10 cellular contexts compared by ENCODE assay signal in genomic region chr20:51354769-51355319, GRCh38.
DNase-seq lines count a peak whose midpoint lies in the region; ATAC-seq and TF ChIP-seq lines count a peak whose summit lies in the region.
"Had no signal": no experiment of that assay in that cellular context is flagged by ENCODE, and none has a peak within 500 bp of the region (broad histone marks: within the 10 kb centered on the region; RNA-seq: fewer than 3 reads in every experiment).

No MANE protein-coding gene starts in this region.

- intact Hi-C loops in adrenal gland (cut with DNase I): no loop called here

- no peak overlapping the region for H3K27ac ChIP-seq in adrenal gland
- H3K27ac ChIP-seq: colonic mucosa had no signal

- TF ChIP-seq POLR2A in adrenal gland (IDR thresholded peaks at IDR 0.05): no peak

- no peak for TF ChIP-seq CTCF in adrenal gland (IDR thresholded peaks at IDR 0.05)

- no peak overlapping the region for H3K27ac Mint-ChIP-seq in activated CD8-positive, alpha-beta T cell treated with anti-CD3 and anti-CD28 coated beads, Interleukin-2, amount 10 ng/mL, durations not matched to agents 7 days and 5 days
- H3K27ac Mint-ChIP-seq in naive thymus-derived CD8-positive, alpha-beta T cell: no peak overlapping the region

- no peak overlapping the region for H3K4me3 ChIP-seq in adrenal gland
- H3K4me3 ChIP-seq: colonic mucosa had no signal

- in situ Hi-C loops in ACHN (cut with HindIII; ENCODE audit: low pct_ligation_motif_present, low pct_unique_long_range_greater_than_20kb, low sequenced_read_pairs): no loop called here

- no peaks in the 10 kb centered on the region for H3K36me3 ChIP-seq in adrenal gland (replicated peaks in 1 of 2)
- H3K36me3 ChIP-seq: colonic mucosa had no signal

- no peak for ATAC-seq in activated CD8-positive, alpha-beta T cell treated with anti-CD3 and anti-CD28 coated beads, Interleukin-2, amount 10 ng/mL, durations not matched to agents 7 days and 5 days
- no peak for ATAC-seq in naive thymus-derived CD8-positive, alpha-beta T cell
- ATAC-seq in GM18520 (IDR thresholded peaks at IDR 0.05; ENCODE audit: unreplicated experiment): no peak

- H3K4me1 ChIP-seq in adrenal gland (replicated peaks in 1 of 2): no peaks in the 10 kb centered on the region
- H3K4me1 ChIP-seq: colonic mucosa had no signal

- H3K9me3 ChIP-seq in adrenal gland (replicated peaks in 1 of 3): no peaks in the 10 kb centered on the region
- H3K9me3 ChIP-seq: colonic mucosa had no signal

- peaks cover 7% of the 10 kb centered on the region for H3K4me1 Mint-ChIP-seq in activated CD8-positive, alpha-beta T cell treated with anti-CD3 and anti-CD28 coated beads, Interleukin-2, amount 10 ng/mL, durations not matched to agents 7 days and 5 days (ENCODE audit: low read depth)
- no peaks in the 10 kb centered on the region for H3K4me1 Mint-ChIP-seq in naive thymus-derived CD8-positive, alpha-beta T cell

- H3K36me3 Mint-ChIP-seq in activated CD8-positive, alpha-beta T cell treated with anti-CD3 and anti-CD28 coated beads, Interleukin-2, amount 10 ng/mL, durations not matched to agents 7 days and 5 days (ENCODE audit: low read depth): no peaks in the 10 kb centered on the region
- peaks cover 0 to 5% (median 0%) of the 10 kb centered on the region in 3 donors for H3K36me3 Mint-ChIP-seq in naive thymus-derived CD8-positive, alpha-beta T cell

- H3K27me3 Mint-ChIP-seq in activated CD8-positive, alpha-beta T cell treated with anti-CD3 and anti-CD28 coated beads, Interleukin-2, amount 10 ng/mL, durations not matched to agents 7 days and 5 days (ENCODE audit: low read depth): no peaks in the 10 kb centered on the region
- peaks cover 0 to 9% (median 4%) of the 10 kb centered on the region in 5 donors for H3K27me3 Mint-ChIP-seq in naive thymus-derived CD8-positive, alpha-beta T cell

- DNase-seq in ACHN (peak; percentile 19), HT1080 (ENCODE audit: low read depth) (peak; percentile 79), left kidney (ENCODE audit: low read depth, low spot score) (peak; percentile 44), NCI-H2081 treated with DMSO at 0.1 percent for 48 hours (lab: John Stamatoyannopoulos, UW) (no peak), adrenal gland (no peak)
- peak; percentile 28 for DNase-seq in activated CD8-positive, alpha-beta T cell treated with anti-CD3 and anti-CD28 coated beads, Interleukin-2, amount 10 ng/mL, durations not matched to agents 7 days and 5 days
- no peak for DNase-seq in naive thymus-derived CD8-positive, alpha-beta T cell
- DNase-seq: colonic mucosa, NCI-H774 had no signal

- POLR2A ChIA-PET in activated CD8-positive, alpha-beta T cell treated with anti-CD3 and anti-CD28 coated beads, Interleukin-2, amount 10 ng/mL, durations not matched to agents 7 days and 5 days (lab: Charles Lee): no interaction called here
- POLR2A ChIA-PET in naive thymus-derived CD8-positive, alpha-beta T cell (lab: Charles Lee): no interaction called here

- 56 to 68% (median 64%) methylated on average over 3 to 7 of the region's 7 CpGs for WGBS in adrenal gland, 4 donors

- no peak overlapping the region for H3K4me3 Mint-ChIP-seq in activated CD8-positive, alpha-beta T cell treated with anti-CD3 and anti-CD28 coated beads, Interleukin-2, amount 10 ng/mL, durations not matched to agents 7 days and 5 days
- no peak overlapping the region for H3K4me3 Mint-ChIP-seq in naive thymus-derived CD8-positive, alpha-beta T cell

- no peaks in the 10 kb centered on the region for H3K9me3 Mint-ChIP-seq in activated CD8-positive, alpha-beta T cell treated with anti-CD3 and anti-CD28 coated beads, Interleukin-2, amount 10 ng/mL, durations not matched to agents 7 days and 5 days (ENCODE audit: insufficient read depth)
- peaks cover 0 to 4% (median 0%) of the 10 kb centered on the region in 9 donors for H3K9me3 Mint-ChIP-seq in naive thymus-derived CD8-positive, alpha-beta T cell

- H3K27me3 ChIP-seq in adrenal gland: no peaks in the 10 kb centered on the region
- H3K27me3 ChIP-seq: colonic mucosa had no signal

- CTCF ChIA-PET in activated CD8-positive, alpha-beta T cell treated with anti-CD3 and anti-CD28 coated beads, Interleukin-2, amount 10 ng/mL, durations not matched to agents 7 days and 5 days (lab: Charles Lee): interaction anchor here (1.0 to 1.8 kb wide), 2 partner anchors 12 to 32 kb away, joined by 4 to 5 read pairs; no protein-coding TSS in a partner anchor

Comparison
In these comparisons a context has a peak if more than half of its experiments do, and no peak if none do; other contexts are left out.
1. DNase-seq: peak in ACHN (single experiment), HT1080 (single experiment), activated CD8-positive, alpha-beta T cell treated with anti-CD3 and anti-CD28 coated beads, Interleukin-2, amount 10 ng/mL, durations not matched to agents 7 days and 5 days (single experiment) and left kidney (single experiment); none in naive thymus-derived CD8-positive, alpha-beta T cell (0 of 10), NCI-H2081 treated with DMSO at 0.1 percent for 48 hours (single experiment) and adrenal gland (0 of 7).